ENCODE assay signal across 1 cellular context in the genomic region with DNA sequence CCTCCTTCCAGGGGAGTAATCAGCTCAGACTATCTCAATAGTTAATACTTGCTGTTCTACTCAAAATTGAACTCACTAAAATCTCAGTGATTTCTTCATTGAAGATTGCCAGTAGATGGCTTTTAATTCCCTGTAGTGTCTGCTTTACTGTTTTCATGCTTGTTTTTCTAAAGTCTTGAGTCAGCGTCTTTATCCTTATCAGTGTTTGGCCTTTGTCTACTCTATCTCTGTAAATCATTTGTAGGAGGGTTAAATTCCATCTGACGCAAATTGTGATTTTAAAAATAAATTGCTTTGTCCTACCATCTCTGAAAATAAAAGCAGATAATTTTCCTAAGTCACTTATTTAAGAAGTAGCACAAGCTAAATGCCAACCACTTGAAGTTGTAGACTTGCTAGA.
TF ChIP-seq lines count a peak whose summit lies in the region.

No MANE protein-coding gene starts in this region.

TF ChIP-seq in GM23338, 12 proteins besides CTCF, POLR2A, EP300 and RAD21 (continued from another document):
- TF ChIP-seq, protein P1, sequence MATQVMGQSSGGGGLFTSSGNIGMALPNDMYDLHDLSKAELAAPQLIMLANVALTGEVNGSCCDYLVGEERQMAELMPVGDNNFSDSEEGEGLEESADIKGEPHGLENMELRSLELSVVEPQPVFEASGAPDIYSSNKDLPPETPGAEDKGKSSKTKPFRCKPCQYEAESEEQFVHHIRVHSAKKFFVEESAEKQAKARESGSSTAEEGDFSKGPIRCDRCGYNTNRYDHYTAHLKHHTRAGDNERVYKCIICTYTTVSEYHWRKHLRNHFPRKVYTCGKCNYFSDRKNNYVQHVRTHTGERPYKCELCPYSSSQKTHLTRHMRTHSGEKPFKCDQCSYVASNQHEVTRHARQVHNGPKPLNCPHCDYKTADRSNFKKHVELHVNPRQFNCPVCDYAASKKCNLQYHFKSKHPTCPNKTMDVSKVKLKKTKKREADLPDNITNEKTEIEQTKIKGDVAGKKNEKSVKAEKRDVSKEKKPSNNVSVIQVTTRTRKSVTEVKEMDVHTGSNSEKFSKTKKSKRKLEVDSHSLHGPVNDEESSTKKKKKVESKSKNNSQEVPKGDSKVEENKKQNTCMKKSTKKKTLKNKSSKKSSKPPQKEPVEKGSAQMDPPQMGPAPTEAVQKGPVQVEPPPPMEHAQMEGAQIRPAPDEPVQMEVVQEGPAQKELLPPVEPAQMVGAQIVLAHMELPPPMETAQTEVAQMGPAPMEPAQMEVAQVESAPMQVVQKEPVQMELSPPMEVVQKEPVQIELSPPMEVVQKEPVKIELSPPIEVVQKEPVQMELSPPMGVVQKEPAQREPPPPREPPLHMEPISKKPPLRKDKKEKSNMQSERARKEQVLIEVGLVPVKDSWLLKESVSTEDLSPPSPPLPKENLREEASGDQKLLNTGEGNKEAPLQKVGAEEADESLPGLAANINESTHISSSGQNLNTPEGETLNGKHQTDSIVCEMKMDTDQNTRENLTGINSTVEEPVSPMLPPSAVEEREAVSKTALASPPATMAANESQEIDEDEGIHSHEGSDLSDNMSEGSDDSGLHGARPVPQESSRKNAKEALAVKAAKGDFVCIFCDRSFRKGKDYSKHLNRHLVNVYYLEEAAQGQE (IDR thresholded peaks at IDR 0.05; ENCODE audit: unreplicated experiment): no peak
- TF ChIP-seq JUNB (IDR thresholded peaks at IDR 0.05; ENCODE audit: unreplicated experiment): no peak
- no peak for TF ChIP-seq NANOG (IDR thresholded peaks at IDR 0.05; ENCODE audit: borderline replicate concordance)
- TF ChIP-seq ZNF114 (CRISPR knock-in tag; IDR thresholded peaks at IDR 0.05): no peak
- no peak for TF ChIP-seq ETS1 (IDR thresholded peaks at IDR 0.05)
- no peak for TF ChIP-seq ZNF331 (CRISPR knock-in tag; IDR thresholded peaks at IDR 0.05; ENCODE audit: low read depth)
- no peak for TF ChIP-seq EZH2phosphoT487 (IDR thresholded peaks at IDR 0.05; ENCODE audit: unreplicated experiment)
- no peak for TF ChIP-seq EZH2 (IDR thresholded peaks at IDR 0.05; ENCODE audit: low read depth, unreplicated experiment)
- TF ChIP-seq CREB1 (CRISPR knock-in tag; IDR thresholded peaks at IDR 0.05; ENCODE audit: low read depth): no peak
- no peak for TF ChIP-seq POLR2AphosphoS5 (IDR thresholded peaks at IDR 0.05; ENCODE audit: low read depth)
- no peak for TF ChIP-seq STAT1 (IDR thresholded peaks at IDR 0.05; ENCODE audit: unreplicated experiment)
